Comparison of ENCODE assay signal across 20 cellular contexts in the genomic region with DNA sequence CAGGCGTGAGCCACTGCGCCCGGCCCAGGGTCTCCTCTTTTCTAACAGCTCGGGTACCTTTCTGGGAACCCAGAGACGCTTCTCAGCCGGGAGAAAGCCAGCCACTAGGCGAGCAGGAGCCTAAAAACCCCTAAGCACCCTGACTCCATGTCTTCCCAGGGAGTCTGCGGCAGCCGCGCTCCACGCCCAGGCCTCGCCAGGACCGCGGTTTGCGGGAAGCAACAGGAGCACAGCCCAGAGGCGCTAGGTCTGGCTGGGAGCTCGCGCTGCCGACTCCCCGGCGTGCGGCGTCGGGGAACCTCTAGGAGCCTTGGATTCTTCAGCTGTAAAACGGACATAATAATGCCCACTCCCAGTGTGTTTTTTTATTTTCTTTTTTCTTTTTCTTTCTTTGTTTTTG. TPM values are rescaled to one million over a fixed set of nuclear protein-coding genes. Genes with fewer than 3 reads are reported as not detected.
DNase-seq lines count a peak whose midpoint lies in the region; ATAC-seq and TF ChIP-seq lines count a peak whose summit lies in the region.
"Had no signal": no experiment of that assay in that cellular context is flagged by ENCODE, and none has a peak within 500 bp of the region (broad histone marks: within the 10 kb centered on the region; RNA-seq: fewer than 3 reads in every experiment).

No MANE protein-coding gene starts in this region.

- peak overlapping the region; percentile 17 for H3K27ac Mint-ChIP-seq in T-helper 2 cell treated with Interferon-gamma antibody and Interleukin-4, amounts not matched to agents 5 μg/mL and 100 μg/mL, for 36 hours
- H3K27ac Mint-ChIP-seq in activated naive CD8-positive, alpha-beta T cell treated with anti-CD3 and anti-CD28 coated beads, Interleukin-2, amount 10 ng/mL, durations not matched to agents 7 days and 5 days: no peak overlapping the region
- no peak overlapping the region for H3K27ac Mint-ChIP-seq in nephron progenitor cell

- no peaks in the 10 kb centered on the region for H3K36me3 Mint-ChIP-seq in T-helper 2 cell treated with Interferon-gamma antibody and Interleukin-4, amounts not matched to agents 5 μg/mL and 100 μg/mL, for 36 hours (ENCODE audit: low read depth)
- H3K36me3 Mint-ChIP-seq in activated naive CD8-positive, alpha-beta T cell treated with anti-CD3 and anti-CD28 coated beads, Interleukin-2, amount 10 ng/mL, durations not matched to agents 7 days and 5 days: peaks cover 6% of the 10 kb centered on the region
- no peaks in the 10 kb centered on the region for H3K36me3 Mint-ChIP-seq in nephron progenitor cell (ENCODE audit: low read depth)

- CTCF ChIA-PET in RWPE1 (lab: Yijun Ruan, JAX): no interaction called here

- no peak for DNase-seq in T-helper 2 cell treated with Interferon-gamma antibody and Interleukin-4, amounts not matched to agents 5 μg/mL and 100 μg/mL, for 36 hours (ENCODE audit: low spot score)
- DNase-seq in T-helper 2 cell (no peak), ELF-1 (ENCODE audit: low read depth, low spot score) (peak; percentile 36), nephron progenitor cell (no peak), NCI-H446 treated with DMSO at 0.1 percent for 48 hours (lab: John Stamatoyannopoulos, UW) (no peak), H4 (ENCODE audit: low spot score) (no peak), RWPE1 (ENCODE audit: low spot score) (no peak)
- no peak for DNase-seq in activated naive CD8-positive, alpha-beta T cell treated with anti-CD3 and anti-CD28 coated beads, Interleukin-2, amount 10 ng/mL, durations not matched to agents 7 days and 5 days
- DNase-seq: 8988T, activated gamma-delta T cell, DMS79 treated with DMSO at 0.1 percent for 48 hours, IMR-90, left ventricle myocardium inferior, NCI-H2081 treated with DMSO at 0.1 percent for 48 hours, NCI-H526, OCI-M1, SJCRH30, T1000, trophoblast cell had no signal

- H3K4me3 Mint-ChIP-seq in T-helper 2 cell treated with Interferon-gamma antibody and Interleukin-4, amounts not matched to agents 5 μg/mL and 100 μg/mL, for 36 hours: peak overlapping the region; percentile 86
- peak overlapping the region; percentile 87 for H3K4me3 Mint-ChIP-seq in activated naive CD8-positive, alpha-beta T cell treated with anti-CD3 and anti-CD28 coated beads, Interleukin-2, amount 10 ng/mL, durations not matched to agents 7 days and 5 days
- H3K4me3 Mint-ChIP-seq in nephron progenitor cell: peak overlapping the region; percentile 77

- H3K9me3 Mint-ChIP-seq in T-helper 2 cell treated with Interferon-gamma antibody and Interleukin-4, amounts not matched to agents 5 μg/mL and 100 μg/mL, for 36 hours: no peaks in the 10 kb centered on the region
- H3K9me3 Mint-ChIP-seq in activated naive CD8-positive, alpha-beta T cell treated with anti-CD3 and anti-CD28 coated beads, Interleukin-2, amount 10 ng/mL, durations not matched to agents 7 days and 5 days: no peaks in the 10 kb centered on the region
- peaks cover 7% of the 10 kb centered on the region for H3K9me3 Mint-ChIP-seq in nephron progenitor cell

- H3K27me3 Mint-ChIP-seq in T-helper 2 cell treated with Interferon-gamma antibody and Interleukin-4, amounts not matched to agents 5 μg/mL and 100 μg/mL, for 36 hours (ENCODE audit: low read depth): peaks cover 8% of the 10 kb centered on the region
- H3K27me3 Mint-ChIP-seq in activated naive CD8-positive, alpha-beta T cell treated with anti-CD3 and anti-CD28 coated beads, Interleukin-2, amount 10 ng/mL, durations not matched to agents 7 days and 5 days: peaks cover 5% of the 10 kb centered on the region
- H3K27me3 Mint-ChIP-seq in nephron progenitor cell (ENCODE audit: low read depth, poor library complexity): peaks cover 44% of the 10 kb centered on the region

- H3K4me1 Mint-ChIP-seq in T-helper 2 cell treated with Interferon-gamma antibody and Interleukin-4, amounts not matched to agents 5 μg/mL and 100 μg/mL, for 36 hours (ENCODE audit: low read depth): peaks cover 12% of the 10 kb centered on the region
- H3K4me1 Mint-ChIP-seq in activated naive CD8-positive, alpha-beta T cell treated with anti-CD3 and anti-CD28 coated beads, Interleukin-2, amount 10 ng/mL, durations not matched to agents 7 days and 5 days: peaks cover 31% of the 10 kb centered on the region
- peaks cover 10% of the 10 kb centered on the region for H3K4me1 Mint-ChIP-seq in nephron progenitor cell

- no peak overlapping the region for H3K27ac ChIP-seq in RWPE1
- H3K27ac ChIP-seq: BLaER1 treated with 17β-estradiol and CSF1 and Interleukin-3, amounts not matched to agents 10 nM and 100 nM; left ventricle myocardium inferior; SJCRH30 had no signal

- POLR2A ChIA-PET in activated naive CD8-positive, alpha-beta T cell treated with anti-CD3 and anti-CD28 coated beads, Interleukin-2, amount 10 ng/mL, durations not matched to agents 7 days and 5 days (lab: Charles Lee): interaction anchor here (0.7 kb wide), 1 partner anchor 220 kb away, joined by 4 read pairs; no protein-coding TSS in a partner anchor
- POLR2A ChIA-PET in RWPE1 (lab: Yijun Ruan, JAX; ENCODE audit: low non-redundant PET): interaction anchor here (0.6 kb wide), 1 partner anchor 77 kb away, joined by 5 read pairs; no protein-coding TSS in a partner anchor

- no peak for ATAC-seq in activated naive CD8-positive, alpha-beta T cell treated with anti-CD3 and anti-CD28 coated beads, Interleukin-2, amount 10 ng/mL, durations not matched to agents 7 days and 5 days (ENCODE audit: low read depth)

- no peak for TF ChIP-seq CTCF in nephron progenitor cell (IDR thresholded peaks at IDR 0.05)
- TF ChIP-seq CTCF in RWPE1 (conservative IDR thresholded peaks at IDR 0.05; ENCODE audit: low read depth): no peak

RNA-seq across cellular contexts. Expression of a gene that starts 1.0 kb away (rescaled TPM):
- total RNA-seq in activated naive CD8-positive, alpha-beta T cell treated with anti-CD3 and anti-CD28 coated beads, Interleukin-2, amount 10 ng/mL, durations not matched to agents 7 days and 5 days: 10 to 100 TPM; 14.6 to 17.8 TPM
- total RNA-seq in H4 (2014; rRNA removed; shearing (Covaris generic)): 0.08 and 0.41 TPM in 2 replicates
- total RNA-seq: IMR-90, left ventricle myocardium inferior had no signal

Comparison
In these comparisons a context has a peak if more than half of its experiments do, and no peak if none do; other contexts are left out.
1. RNA of a gene that starts 1.0 kb away (total RNA-seq): 14.6 to 17.8 TPM in activated naive CD8-positive, alpha-beta T cell treated with anti-CD3 and anti-CD28 coated beads, Interleukin-2, amount 10 ng/mL, durations not matched to agents 7 days and 5 days; 0.08 to 0.41 TPM in H4; every median in the first group is over 10 times any median in the second.
2. Peak in every context shown above with its lines, with median percentiles within 50 percentile points of each other: H3K4me3 Mint-ChIP-seq.